In genomic region chr2:143885461-143885860, GRCh38 we compare ENCODE assay signal across 26 cellular contexts.
DNase-seq lines count a peak whose midpoint lies in the region; ATAC-seq, FAIRE-seq and TF ChIP-seq lines count a peak whose summit lies in the region.
"Had no signal": no experiment of that assay in that cellular context is flagged by ENCODE, and none has a peak within 500 bp of the region (broad histone marks: within the 10 kb centered on the region; RNA-seq: fewer than 3 reads in every experiment).

No MANE protein-coding gene starts in this region.

- H3K27me3 ChIP-seq in RWPE2 (ENCODE audit: insufficient read depth, poor library complexity, severe bottlenecking): no peaks in the 10 kb centered on the region
- H3K27me3 ChIP-seq: dorsolateral prefrontal cortex, ovary, right atrium auricular region, spleen had no signal

- H3K27ac ChIP-seq in RWPE2 (ENCODE audit: poor library complexity, severe bottlenecking): no peak overlapping the region
- H3K27ac ChIP-seq: dorsolateral prefrontal cortex, HL-60, ovary, right atrium auricular region, spleen had no signal

- H3K4me3 ChIP-seq in RWPE2 (ENCODE audit: severe bottlenecking): no peak overlapping the region
- no peak overlapping the region for H3K4me3 ChIP-seq in fibroblast of mammary gland (ENCODE audit: control insufficient read depth, low read depth, low read length)
- H3K4me3 ChIP-seq: dorsolateral prefrontal cortex, GM12878, ovary, right atrium auricular region, spleen had no signal

- FAIRE-seq in urothelium cell line (lab: Jason Lieb, UNC): no peak
- FAIRE-seq: GM12878, TTC549 had no signal

- no peaks in the 10 kb centered on the region for H3K4me1 ChIP-seq in RWPE2 (ENCODE audit: insufficient read depth, poor library complexity, severe bottlenecking)
- H3K4me1 ChIP-seq: right atrium auricular region, spleen had no signal

- no peaks in the 10 kb centered on the region for H3K36me3 ChIP-seq in RWPE2 (ENCODE audit: low read depth)
- H3K36me3 ChIP-seq: ovary, right atrium auricular region, spleen had no signal

- DNase-seq in HS-27A (ENCODE audit: low read depth) (peak; percentile 22), RWPE2 (ENCODE audit: low spot score) (no peak), fibroblast of mammary gland (ENCODE audit: low read depth) (peak; percentile 4), urothelium cell line (ENCODE audit: low spot score) (peak; percentile 23), GM20000 (ENCODE audit: low spot score) (no peak)
- DNase-seq: activated CD4-positive, alpha-beta T cell treated with anti-CD3 and anti-CD28 coated beads for 1 hour; activated CD8-positive, alpha-beta T cell treated with anti-CD3 and anti-CD28 coated beads for 36 hours; CD4-positive, CD25-positive, alpha-beta regulatory T cell; cerebellar nuclear complex; DND-41; dorsolateral prefrontal cortex; left colon; NCI-H1092 treated with DMSO at 0.1 percent for 48 hours; NCI-H187 treated with DMSO at 0.1 percent for 48 hours; NCI-H69; nephron progenitor cell; ovary; spleen; stimulated activated CD4-positive, alpha-beta T cell treated with anti-CD3 and anti-CD28 coated beads, Interleukin-2, amount 100 ng/mL, for 48 hours; trophoblast cell had no signal

- no peaks in the 10 kb centered on the region for H3K9me3 ChIP-seq in RWPE2 (ENCODE audit: severe bottlenecking)
- H3K9me3 ChIP-seq: ovary, right atrium auricular region, spleen had no signal

- peak; percentile 33; the same call in 1 of the 3 replicates for ATAC-seq in RWPE2 (ENCODE audit: low read depth)
- no peak for ATAC-seq in HG03108 (IDR thresholded peaks at IDR 0.05; ENCODE audit: unreplicated experiment)
- no peak for ATAC-seq in HG02970 (IDR thresholded peaks at IDR 0.05; ENCODE audit: low FRiP score, unreplicated experiment)
- ATAC-seq: activated CD8-positive, alpha-beta T cell treated with anti-CD3 and anti-CD28 coated beads for 36 hours; GM12878; left colon had no signal

- TF ChIP-seq CTCF in RWPE2 (IDR thresholded peaks at IDR 0.05; ENCODE audit: poor library complexity, severe bottlenecking) (no peak), fibroblast of mammary gland (conservative IDR thresholded peaks at IDR 0.05; ENCODE audit: control insufficient read depth, insufficient read depth, low read depth, low read length) (no peak), GM20000 (IDR thresholded peaks at IDR 0.05; ENCODE audit: extremely low read depth, missing control alignments) (no peak)

Comparison
In these comparisons a context has a peak if more than half of its experiments do, and no peak if none do; other contexts are left out.
1. DNase-seq: peak in HS-27A (single experiment), fibroblast of mammary gland (single experiment) and urothelium cell line (single experiment); none in RWPE2 (single experiment) and GM20000 (single experiment).